In the genomic region with DNA sequence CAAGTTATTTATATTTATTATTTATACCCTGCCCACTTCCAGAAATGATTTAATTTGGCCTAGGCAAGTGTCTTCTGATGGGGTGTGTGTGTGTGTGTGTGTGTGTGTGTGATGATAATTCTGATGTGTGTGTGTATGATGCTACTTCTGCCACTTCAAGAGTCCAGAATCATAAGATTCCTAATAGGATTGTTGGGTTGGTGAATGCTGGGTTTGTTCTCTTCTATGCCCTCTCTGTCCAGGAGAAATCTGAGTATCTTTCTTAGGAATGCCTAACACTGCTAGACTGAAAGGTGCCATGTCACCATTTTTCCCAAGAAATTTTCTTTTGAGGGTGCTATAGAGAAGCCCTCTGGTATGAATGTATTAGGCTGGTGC, we compare ENCODE assay signal across 1 cellular context.
TF ChIP-seq lines count a peak whose summit lies in the region.

No MANE protein-coding gene starts in this region.

TF ChIP-seq in HepG2, 621 proteins besides CTCF, POLR2A, EP300 and RAD21 (continued from another document):
- TF ChIP-seq, protein P1, sequence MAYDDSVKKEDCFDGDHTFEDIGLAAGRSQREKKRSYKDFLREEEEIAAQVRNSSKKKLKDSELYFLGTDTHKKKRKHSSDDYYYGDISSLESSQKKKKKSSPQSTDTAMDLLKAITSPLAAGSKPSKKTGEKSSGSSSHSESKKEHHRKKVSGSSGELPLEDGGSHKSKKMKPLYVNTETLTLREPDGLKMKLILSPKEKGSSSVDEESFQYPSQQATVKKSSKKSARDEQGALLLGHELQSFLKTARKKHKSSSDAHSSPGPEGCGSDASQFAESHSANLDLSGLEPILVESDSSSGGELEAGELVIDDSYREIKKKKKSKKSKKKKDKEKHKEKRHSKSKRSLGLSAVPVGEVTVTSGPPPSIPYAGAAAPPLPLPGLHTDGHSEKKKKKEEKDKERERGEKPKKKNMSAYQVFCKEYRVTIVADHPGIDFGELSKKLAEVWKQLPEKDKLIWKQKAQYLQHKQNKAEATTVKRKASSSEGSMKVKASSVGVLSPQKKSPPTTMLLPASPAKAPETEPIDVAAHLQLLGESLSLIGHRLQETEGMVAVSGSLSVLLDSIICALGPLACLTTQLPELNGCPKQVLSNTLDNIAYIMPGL (CRISPR knock-in tag; IDR thresholded peaks at IDR 0.05; ENCODE audit: borderline replicate concordance in 1 of 2, low read depth in 1 of 2), result 0 out of 4 replicates have a peak, but pooled peaks of 1 of the 2 experiments have one; percentile 9
- TF ChIP-seq FOSL1 (CRISPR knock-in tag; IDR thresholded peaks at IDR 0.05; ENCODE audit: borderline replicate concordance), result no peak
- no peak for TF ChIP-seq KLF12 (CRISPR knock-in tag; IDR thresholded peaks at IDR 0.05; ENCODE audit: borderline replicate concordance)
- no peak for TF ChIP-seq ZNF24 (IDR thresholded peaks at IDR 0.05)
- TF ChIP-seq, protein P2, sequence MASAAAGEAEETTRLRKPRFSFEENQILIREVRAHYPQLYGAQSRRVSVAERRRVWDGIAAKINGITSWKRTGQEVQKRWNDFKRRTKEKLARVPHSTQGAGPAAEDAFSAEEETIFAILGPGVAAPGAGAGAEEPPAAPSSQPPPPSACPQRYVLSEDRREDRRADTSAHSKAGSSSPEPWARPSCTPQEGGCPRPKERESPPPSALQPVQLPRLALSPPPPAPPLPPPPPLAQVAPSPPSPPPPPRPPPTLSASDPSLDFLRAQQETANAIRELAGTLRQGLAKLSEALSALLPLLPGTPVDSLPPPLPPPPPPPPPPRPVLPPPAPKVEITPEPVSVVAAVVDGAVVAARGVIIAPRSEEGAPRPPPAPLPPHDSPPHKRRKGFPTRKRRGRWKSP (CRISPR knock-in tag; IDR thresholded peaks at IDR 0.05), result no peak
